ENCODE assay signal across 2 cellular contexts in the genomic region with DNA sequence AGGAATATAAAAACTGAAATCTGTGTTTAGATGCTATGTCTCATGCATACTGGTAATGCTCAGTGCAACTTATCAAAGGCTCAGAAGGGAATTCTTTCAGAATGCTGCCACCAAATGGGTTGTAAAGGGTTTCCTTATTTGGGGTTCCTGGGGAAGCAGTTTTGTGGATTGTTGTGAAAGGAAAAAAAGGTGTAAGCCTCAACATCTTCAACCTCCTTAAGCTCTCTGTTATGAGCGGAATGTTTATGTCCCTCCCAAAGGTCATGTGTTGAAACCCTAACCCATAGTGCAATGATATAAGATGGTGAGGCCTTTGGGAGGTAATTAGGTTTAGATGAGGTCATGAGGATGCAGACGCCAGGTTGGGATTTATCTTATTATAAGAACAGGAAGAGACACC.
TF ChIP-seq lines count a peak whose summit lies in the region.

No MANE protein-coding gene starts in this region.

TF ChIP-seq in liver, 16 proteins besides CTCF, POLR2A, EP300 and RAD21:
- no peak for TF ChIP-seq NR2F2 (IDR thresholded peaks at IDR 0.05)
- no peak for TF ChIP-seq REST (IDR thresholded peaks at IDR 0.05)
- no peak for TF ChIP-seq GABPA (IDR thresholded peaks at IDR 0.05 in 1 of 2, conservative IDR thresholded peaks at IDR 0.05 in 1 of 2)
TF ChIP-seq in liver: peak in this region for 0.

TF ChIP-seq in HepG2, 621 proteins besides CTCF, POLR2A, EP300 and RAD21:
- TF ChIP-seq MED8 (CRISPR knock-in tag; IDR thresholded peaks at IDR 0.05; ENCODE audit: insufficient replicate concordance): no peak
- no peak for TF ChIP-seq PITX1 (CRISPR knock-in tag; IDR thresholded peaks at IDR 0.05)
- TF ChIP-seq ZNF101 (CRISPR knock-in tag; IDR thresholded peaks at IDR 0.05; ENCODE audit: borderline replicate concordance, low read depth): no peak
- no peak for TF ChIP-seq MAFF (IDR thresholded peaks at IDR 0.05; ENCODE audit: low read depth, low read length)
- no peak for TF ChIP-seq NR2F1 (CRISPR knock-in tag; IDR thresholded peaks at IDR 0.05)
- no peak for TF ChIP-seq ARHGAP35 (CRISPR knock-in tag; IDR thresholded peaks at IDR 0.05; ENCODE audit: borderline replicate concordance)
- no peak for TF ChIP-seq FOSL1 (CRISPR knock-in tag; IDR thresholded peaks at IDR 0.05; ENCODE audit: borderline replicate concordance)
- no peak for TF ChIP-seq REPIN1 (CRISPR knock-in tag; IDR thresholded peaks at IDR 0.05; ENCODE audit: borderline replicate concordance, low read depth)
